Comparison of ENCODE assay signal across 8 cellular contexts in genomic region chr12:43882578-43883178, GRCh38. TPM values are rescaled to one million over a fixed set of nuclear protein-coding genes. Genes with fewer than 3 reads are reported as not detected.
DNase-seq lines count a peak whose midpoint lies in the region; ATAC-seq, FAIRE-seq and TF ChIP-seq lines count a peak whose summit lies in the region.

No MANE protein-coding gene starts in this region.

- ATAC-seq in GM18873 (IDR thresholded peaks at IDR 0.05; ENCODE audit: low FRiP score, unreplicated experiment) (peak; percentile 76), HG03066 (IDR thresholded peaks at IDR 0.05; ENCODE audit: low read depth, unreplicated experiment) (peak; percentile 92)

- no peaks in the 10 kb centered on the region for H3K9me3 ChIP-seq in ovary

- H3K27me3 Mint-ChIP-seq in activated CD4-positive, alpha-beta T cell treated with anti-CD3 and anti-CD28 coated beads, Interleukin-2, amount 10 ng/mL, durations not matched to agents 24 days and 14 days = no peaks in the 10 kb centered on the region

- H3K27ac ChIP-seq in ovary = no peak overlapping the region

- peak; percentile 97 for TF ChIP-seq CTCF in D721Med (IDR thresholded peaks at IDR 0.05; ENCODE audit: insufficient read depth, missing control alignments)
- TF ChIP-seq CTCF in foreskin fibroblast (IDR thresholded peaks at IDR 0.05; ENCODE audit: low read depth, low read length) = peak; percentile 82
- peak in 2 of 3 donors; percentile 41 to 64 for TF ChIP-seq CTCF in ovary (IDR thresholded peaks at IDR 0.05)

- no peaks in the 10 kb centered on the region for H3K4me1 ChIP-seq in ovary (ENCODE audit: insufficient read depth)

- peak; percentile 44 for FAIRE-seq in D721Med (lab: Jason Lieb, UNC)

- no peak for TF ChIP-seq EP300 in ovary (IDR thresholded peaks at IDR 0.05)

- H3K27ac Mint-ChIP-seq in activated CD4-positive, alpha-beta T cell treated with anti-CD3 and anti-CD28 coated beads, Interleukin-2, amount 10 ng/mL, durations not matched to agents 24 days and 14 days = no peak overlapping the region

- no peaks in the 10 kb centered on the region for H3K27me3 ChIP-seq in ovary

- no peaks in the 10 kb centered on the region for H3K9me3 Mint-ChIP-seq in activated CD4-positive, alpha-beta T cell treated with anti-CD3 and anti-CD28 coated beads, Interleukin-2, amount 10 ng/mL, durations not matched to agents 24 days and 14 days

- H3K36me3 Mint-ChIP-seq in activated CD4-positive, alpha-beta T cell treated with anti-CD3 and anti-CD28 coated beads, Interleukin-2, amount 10 ng/mL, durations not matched to agents 24 days and 14 days (ENCODE audit: low read depth) = no peaks in the 10 kb centered on the region

- intact Hi-C loops in activated CD4-positive, alpha-beta T cell treated with anti-CD3 and anti-CD28 coated beads, Interleukin-2, amount 10 ng/mL, durations not matched to agents 24 days and 14 days (cut with micrococcal nuclease) = loop anchor here (1.0 kb wide), 3 partner anchors 76 to 437 kb away; partner anchors contain the start of gene TWF1
- intact Hi-C loops in ovary (cut with DNase I) = no loop called here

- no peaks in the 10 kb centered on the region for H3K36me3 ChIP-seq in ovary

- DNase-seq in D721Med (ENCODE audit: insufficient read length, low spot score) (no peak), NCI-H2107 treated with DMSO at 0.1 percent for 48 hours (lab: John Stamatoyannopoulos, UW; ENCODE audit: unreplicated experiment) (peak; percentile 51), foreskin fibroblast (peak; percentile 47 to 81), ovary (no peak), GM19238 (ENCODE audit: insufficient read length, low spot score) (no peak)
- peak; percentile 76 for DNase-seq in activated CD4-positive, alpha-beta T cell treated with anti-CD3 and anti-CD28 coated beads, Interleukin-2, amount 10 ng/mL, durations not matched to agents 24 days and 14 days

- H3K4me3 Mint-ChIP-seq in activated CD4-positive, alpha-beta T cell treated with anti-CD3 and anti-CD28 coated beads, Interleukin-2, amount 10 ng/mL, durations not matched to agents 24 days and 14 days = no peak overlapping the region

- no peaks in the 10 kb centered on the region for H3K4me1 Mint-ChIP-seq in activated CD4-positive, alpha-beta T cell treated with anti-CD3 and anti-CD28 coated beads, Interleukin-2, amount 10 ng/mL, durations not matched to agents 24 days and 14 days

- H3K4me3 ChIP-seq in foreskin fibroblast (ENCODE audit: low read depth in 1 of 2, low read length in 2 of 2) = no peak overlapping the region
- H3K4me3 ChIP-seq in ovary = no peak overlapping the region

- WGBS in ovary, 3 donors = 11 to 19% (median 15%) methylated on average over 2 of the region's 2 CpGs

- no peak for TF ChIP-seq POLR2A in ovary (IDR thresholded peaks at IDR 0.05)

RNA-seq across cellular contexts. Expression of gene TMEM117, which starts 46.8 kb away (rescaled TPM):
- total RNA-seq in activated CD4-positive, alpha-beta T cell treated with anti-CD3 and anti-CD28 coated beads, Interleukin-2, amount 10 ng/mL, durations not matched to agents 24 days and 14 days = 0.82 and 1.1 TPM in 2 replicates
- total RNA-seq in ovary = 10 to 100 TPM in 1 of 7 donors, 1 to 10 TPM in 6; 3.5 to 19.3 (median 6.3) TPM
- polyA plus RNA-seq in ovary = 1 to 10 TPM; 4.6 to 6.9 TPM

Comparison
In these comparisons a context has a peak if more than half of its experiments do, and no peak if none do; other contexts are left out.
1. DNase-seq: peak in NCI-H2107 treated with DMSO at 0.1 percent for 48 hours (single experiment), activated CD4-positive, alpha-beta T cell treated with anti-CD3 and anti-CD28 coated beads, Interleukin-2, amount 10 ng/mL, durations not matched to agents 24 days and 14 days (single experiment) and foreskin fibroblast (2 of 2); none in D721Med (single experiment), ovary (0 of 5) and GM19238 (single experiment).
2. Peak in every context shown above with its lines, with median percentiles within 50 percentile points of each other: CTCF ChIP-seq.